Comparison of ENCODE assay signal across 1 cellular context in genomic region chr17:10136258-10136981, GRCh38.
TF ChIP-seq lines count a peak whose summit lies in the region.

No MANE protein-coding gene starts in this region.

TF ChIP-seq in A549, 52 proteins besides CTCF, POLR2A, EP300 and RAD21 (continued from another document):
- no peak for TF ChIP-seq ZFP36 (IDR thresholded peaks at IDR 0.05; ENCODE audit: borderline replicate concordance, partially characterized antibody)
